In genomic region chr7:35315517-35315916, GRCh38 we compare ENCODE assay signal across 29 cellular contexts.
"Had no signal": no experiment of that assay in that cellular context is flagged by ENCODE, and none has a peak within 500 bp of the region (broad histone marks: within the 10 kb centered on the region; RNA-seq: fewer than 3 reads in every experiment).

No MANE protein-coding gene starts in this region.

- H3K36me3 Mint-ChIP-seq: naive thymus-derived CD4-positive, alpha-beta T cell; natural killer cell; neural progenitor cell; stimulated activated memory B cell treated with anti-CD40 and anti-IgM and Interleukin-4, amounts not matched to agents 10 μg/mL and 1 μg/mL and 100 μg/mL, for 72 hours; type B pancreatic cell had no signal

- H3K4me1 Mint-ChIP-seq: naive thymus-derived CD4-positive, alpha-beta T cell; natural killer cell; nephron; stimulated activated memory B cell treated with anti-CD40 and anti-IgM and Interleukin-4, amounts not matched to agents 10 μg/mL and 1 μg/mL and 100 μg/mL, for 72 hours had no signal

- H3K27me3 Mint-ChIP-seq: stimulated activated naive CD8-positive, alpha-beta T cell treated with anti-CD3 and anti-CD28 coated beads, Interleukin-15, Interleukin-2, amounts not matched to agents 100 ng/mL and 50 ng/mL, for 24 hours had no signal

- H2AFZ ChIP-seq: neural progenitor cell, parathyroid adenoma had no signal

- H3K4me1 ChIP-seq: parathyroid adenoma, psoas muscle, right lobe of liver, suprapubic skin, testis, tibial artery, transverse colon, upper lobe of right lung, uterus had no signal

- H3K4me3 ChIP-seq: neural progenitor cell, ovary, psoas muscle, right lobe of liver, sigmoid colon, suprapubic skin, testis, tibial artery, transverse colon, upper lobe of right lung, uterus had no signal

- H3K27ac Mint-ChIP-seq: naive thymus-derived CD4-positive, alpha-beta T cell; natural killer cell; nephron; neural progenitor cell; progenitor cell of endocrine pancreas; stimulated activated memory B cell treated with anti-CD40 and anti-IgM and Interleukin-4, amounts not matched to agents 10 μg/mL and 1 μg/mL and 100 μg/mL, for 72 hours; stimulated activated naive CD8-positive, alpha-beta T cell treated with anti-CD3 and anti-CD28 coated beads, Interleukin-15, Interleukin-2, amounts not matched to agents 100 ng/mL and 50 ng/mL, for 24 hours; type B pancreatic cell had no signal

- H3K27ac ChIP-seq: neural progenitor cell, ovary, parathyroid adenoma, psoas muscle, right lobe of liver, sigmoid colon, suprapubic skin, testis, tibial artery, transverse colon, upper lobe of right lung, uterus had no signal

- DNase-seq: naive thymus-derived CD4-positive, alpha-beta T cell; natural killer cell; occipital lobe; ovary; posterior cingulate gyrus; psoas muscle; right cardiac atrium; right lobe of liver; sigmoid colon; small intestine; stimulated activated CD4-positive, alpha-beta T cell treated with anti-CD3 and anti-CD28 coated beads, Interleukin-15, amount 100 ng/mL, for 24 hours; stimulated activated CD4-positive, alpha-beta T cell treated with anti-CD3 and anti-CD28 coated beads, Interleukin-2, amount 100 ng/mL, for 24 hours; stimulated activated CD4-positive, alpha-beta T cell treated with anti-CD3 and anti-CD28 coated beads, Interleukin-2, amount 100 ng/mL, for 48 hours; stimulated activated CD4-positive, alpha-beta T cell treated with anti-CD3 and anti-CD28 coated beads, Interleukin-4, amount 100 ng/mL, for 24 hours; stimulated activated naive CD4-positive, alpha-beta T cell; substantia nigra; testis; tibial artery; transverse colon; upper lobe of right lung; uterus had no signal

- ATAC-seq: naive thymus-derived CD4-positive, alpha-beta T cell; psoas muscle; right cardiac atrium; right lobe of liver; stimulated activated memory B cell treated with anti-CD40 and anti-IgM and Interleukin-4, amounts not matched to agents 10 μg/mL and 1 μg/mL and 100 μg/mL, for 72 hours; upper lobe of right lung had no signal

- H3K36me3 ChIP-seq: neural progenitor cell, ovary, right lobe of liver, sigmoid colon, suprapubic skin, tibial artery, transverse colon, upper lobe of right lung, uterus had no signal

- H3K9me3 ChIP-seq: ovary, psoas muscle, right lobe of liver, sigmoid colon, suprapubic skin, testis, tibial artery, transverse colon, upper lobe of right lung, uterus had no signal

- H3K9me3 Mint-ChIP-seq: nephron; neural progenitor cell; stimulated activated memory B cell treated with anti-CD40 and anti-IgM and Interleukin-4, amounts not matched to agents 10 μg/mL and 1 μg/mL and 100 μg/mL, for 72 hours; stimulated activated naive CD8-positive, alpha-beta T cell treated with anti-CD3 and anti-CD28 coated beads, Interleukin-15, Interleukin-2, amounts not matched to agents 100 ng/mL and 50 ng/mL, for 24 hours; type B pancreatic cell had no signal

- H3K4me3 Mint-ChIP-seq: naive thymus-derived CD4-positive, alpha-beta T cell; natural killer cell; nephron; neural progenitor cell; stimulated activated memory B cell treated with anti-CD40 and anti-IgM and Interleukin-4, amounts not matched to agents 10 μg/mL and 1 μg/mL and 100 μg/mL, for 72 hours; stimulated activated naive CD8-positive, alpha-beta T cell treated with anti-CD3 and anti-CD28 coated beads, Interleukin-15, Interleukin-2, amounts not matched to agents 100 ng/mL and 50 ng/mL, for 24 hours; type B pancreatic cell had no signal

- H3K9ac ChIP-seq: neural progenitor cell, parathyroid adenoma had no signal

- H3K4me2 ChIP-seq: neural progenitor cell had no signal

- H3K27me3 ChIP-seq: neural progenitor cell, ovary, right lobe of liver, sigmoid colon, testis, tibial artery, transverse colon, upper lobe of right lung, uterus had no signal
